In the genomic region with DNA sequence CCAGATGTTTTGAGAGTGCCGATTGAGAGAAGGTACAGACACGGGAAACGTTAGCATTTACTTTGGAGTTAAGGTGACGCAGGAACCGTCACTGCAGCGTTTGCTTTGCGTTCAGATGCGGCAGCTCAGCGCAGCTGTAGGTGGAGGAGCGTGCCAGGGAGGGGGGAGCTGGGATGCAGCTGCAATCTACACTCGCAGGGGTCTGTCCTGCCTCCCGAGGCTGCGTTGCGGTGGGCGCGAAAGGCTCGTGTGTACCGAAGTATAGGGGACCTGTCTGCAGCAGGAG, we compare ENCODE assay signal across 8 cellular contexts. TPM values are rescaled to one million over a fixed set of nuclear protein-coding genes. Genes with fewer than 3 reads are reported as not detected.
DNase-seq lines count a peak whose midpoint lies in the region; ATAC-seq, FAIRE-seq and TF ChIP-seq lines count a peak whose summit lies in the region.

No MANE protein-coding gene starts in this region.

- H3K9ac ChIP-seq in mammary epithelial cell (ENCODE audit: insufficient read depth, low read length), result peak overlapping the region; percentile 86

- DNase-seq in DMS79 (lab: John Stamatoyannopoulos, UW) (peak; percentile 78), SHP77 treated with DMSO at 0.1 percent for 48 hours (lab: John Stamatoyannopoulos, UW) (peak; percentile 37), mammary epithelial cell (peak; percentile 62), D721Med (ENCODE audit: insufficient read length, low spot score) (no peak)
- DNase-seq in stimulated activated CD8-positive, alpha-beta memory T cell treated with anti-CD3 and anti-CD28 coated beads, Interleukin-15, amount 100 ng/mL, for 24 hours (ENCODE audit: low read depth), result peak; percentile 13

- WGBS in mammary epithelial cell (ENCODE audit: low coverage, missing lambda C conversion rate), result 0% methylated on average over 6 of the region's 18 CpGs

- no peaks in the 10 kb centered on the region for H3K36me3 ChIP-seq in mammary epithelial cell (ENCODE audit: insufficient read depth, low read length)

- CTCF ChIA-PET in mammary epithelial cell (lab: Charles Lee; ENCODE audit: low non-redundant PET), result no interaction called here

- no peaks in the 10 kb centered on the region for H3K27me3 ChIP-seq in mammary epithelial cell (ENCODE audit: insufficient read depth, low read length)
- no peaks in the 10 kb centered on the region for H3K27me3 ChIP-seq in layer of hippocampus (ENCODE audit: control insufficient read depth, insufficient read depth, low read length)

- H3K4me3 ChIP-seq in mammary epithelial cell (replicated peaks in 1 of 3; ENCODE audit: insufficient read depth in 1 of 3, low read depth in 2 of 3, low read length in 3 of 3), result peak overlapping the region; percentile 44 to 87 (median 61)

- dilution Hi-C loops in mammary epithelial cell (cut with HindIII; ENCODE audit: low sequenced_read_pairs), result loop anchor here (10.0 kb wide), 1 partner anchor 74 kb away; no protein-coding TSS in a partner anchor

- H3K79me2 ChIP-seq in mammary epithelial cell (ENCODE audit: insufficient read depth, low read length), result peaks cover 43% of the 10 kb centered on the region

- H2AFZ ChIP-seq in mammary epithelial cell (ENCODE audit: low read depth, low read length), result peak overlapping the region; percentile 99

- TF ChIP-seq CTCF in mammary epithelial cell (conservative IDR thresholded peaks at IDR 0.05 in 1 of 2, IDR thresholded peaks at IDR 0.05 in 1 of 2; ENCODE audit: extremely low read depth in 1 of 2, insufficient read depth in 1 of 2, low read depth in 1 of 2, low read length in 2 of 2) (no peak), D721Med (IDR thresholded peaks at IDR 0.05; ENCODE audit: insufficient read depth, missing control alignments) (no peak)

- ATAC-seq in GM21367 (IDR thresholded peaks at IDR 0.05; ENCODE audit: unreplicated experiment) (peak; percentile 25), HG03565 (IDR thresholded peaks at IDR 0.05; ENCODE audit: unreplicated experiment) (peak; percentile 8)

- H3K27ac ChIP-seq in mammary epithelial cell (ENCODE audit: insufficient read depth, low read depth, low read length) (peak overlapping the region; percentile 66), layer of hippocampus (ENCODE audit: low read depth, low read length) (peak overlapping the region; percentile 92)

- intact Hi-C loops in mammary epithelial cell (cut with micrococcal nuclease), result loop anchor here (1.0 to 10.0 kb wide), 2 partner anchors 30 to 194 kb away; a partner anchor contains a TSS

- no TSS peak for BruUV-seq in mammary epithelial cell (replicated peaks; lab: Mats Ljungman, UMichigan)

- H3K4me1 ChIP-seq in mammary epithelial cell (ENCODE audit: insufficient read depth, low read length), result peaks cover 20% of the 10 kb centered on the region

- peak overlapping the region; percentile 89 for H3K4me2 ChIP-seq in mammary epithelial cell (ENCODE audit: insufficient read depth, low read depth, low read length)

- no peaks in the 10 kb centered on the region for H3K9me3 ChIP-seq in mammary epithelial cell (replicated peaks; ENCODE audit: insufficient read depth, low read length)

- no peak for FAIRE-seq in D721Med (lab: Jason Lieb, UNC)

- in situ Hi-C loops in mammary epithelial cell (cut with MboI; ENCODE audit: low sequenced_read_pairs in 2 of 2), result no loop called here

- peaks cover 2% of the 10 kb centered on the region for H4K20me1 ChIP-seq in mammary epithelial cell (ENCODE audit: insufficient read depth, low read length)

RNA-seq across cellular contexts. Expression of a gene that starts 0.4 kb away (rescaled TPM):
- total RNA-seq in mammary epithelial cell, result 10 to 100 TPM; 49.0 to 59.6 TPM
- 21.9 TPM for polyA plus RNA-seq in mammary epithelial cell
- polyA minus RNA-seq in mammary epithelial cell, result 24.3 TPM

RNA-seq across cellular contexts. Expression of a gene that starts 12.6 kb away (rescaled TPM):
- 10 to 100 TPM; 21.0 to 32.6 TPM for total RNA-seq in mammary epithelial cell
- 17.7 TPM for polyA plus RNA-seq in mammary epithelial cell
- polyA minus RNA-seq in mammary epithelial cell, result 50.3 TPM

RNA-seq across cellular contexts. Expression of a gene that starts 41.8 kb away (rescaled TPM):
- total RNA-seq in mammary epithelial cell, result 10 to 100 TPM; 45.8 to 49.0 TPM
- 19.1 TPM for polyA plus RNA-seq in mammary epithelial cell
- 123 TPM for polyA minus RNA-seq in mammary epithelial cell
